ENCODE assay signal across 22 cellular contexts in the genomic region with DNA sequence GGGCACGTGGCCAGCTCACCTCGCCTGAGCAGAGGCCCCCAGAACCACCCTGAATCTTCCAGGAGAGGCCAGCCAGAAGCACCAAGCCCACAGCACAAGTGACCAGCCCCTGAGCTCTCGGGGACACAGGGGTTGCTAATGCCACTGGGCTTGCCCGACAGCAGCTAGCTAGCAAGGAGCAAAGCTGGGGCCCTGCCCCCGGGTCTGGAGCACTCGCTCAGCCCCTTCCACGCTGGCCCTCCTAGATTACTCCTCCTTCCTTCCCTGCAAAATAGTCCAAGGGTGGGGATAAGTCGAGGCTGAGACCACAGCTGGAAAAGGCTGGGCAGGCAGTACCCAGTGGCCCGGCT.
DNase-seq lines count a peak whose midpoint lies in the region; ATAC-seq, FAIRE-seq and TF ChIP-seq lines count a peak whose summit lies in the region.
"Had no signal": no experiment of that assay in that cellular context is flagged by ENCODE, and none has a peak within 500 bp of the region (broad histone marks: within the 10 kb centered on the region; RNA-seq: fewer than 3 reads in every experiment).

No MANE protein-coding gene starts in this region.

- no peaks in the 10 kb centered on the region for H4K20me1 ChIP-seq in IMR-90 (ENCODE audit: insufficient read depth, low read length)

- peak overlapping the region; percentile 98 for H2AK5ac ChIP-seq in IMR-90 (ENCODE audit: low read depth, low read length)

- H3K27me3 ChIP-seq in ACC112 (ENCODE audit: insufficient read depth, low read length) (no peaks in the 10 kb centered on the region), IMR-90 (ENCODE audit: control insufficient read depth, insufficient read depth, low read length) (no peaks in the 10 kb centered on the region), skeletal muscle satellite cell (ENCODE audit: control insufficient read depth, insufficient read depth, low read length) (no peaks in the 10 kb centered on the region)

- dilution Hi-C loops in IMR-90 (cut with HindIII; ENCODE audit: low sequenced_read_pairs, unreplicated experiment), result no loop called here

- H3K4me1 ChIP-seq in ACC112 (ENCODE audit: control insufficient read depth, insufficient read depth, low read length, unreplicated experiment) (peaks cover 88% of the 10 kb centered on the region), IMR-90 (ENCODE audit: control insufficient read depth, insufficient read depth, low read length) (peaks cover 76% of the 10 kb centered on the region), kidney (ENCODE audit: control insufficient read depth in 1 of 2, insufficient read depth in 1 of 2, low read depth in 1 of 2, low read length in 2 of 2) (peaks cover 0 to 6% of the 10 kb centered on the region in 2 donors), skeletal muscle satellite cell (ENCODE audit: control insufficient read depth, insufficient read depth, low read length) (peaks cover 91% of the 10 kb centered on the region)
- H3K4me1 ChIP-seq: Caco-2 had no signal

- H3K9ac ChIP-seq in IMR-90 (ENCODE audit: low read depth, low read length) (peak overlapping the region; percentile 30; the same call in 1 of the 2 replicates), kidney (ENCODE audit: low read length in 2 of 2) (no peak overlapping the region), skeletal muscle satellite cell (ENCODE audit: low read depth, low read length) (peak overlapping the region; percentile 70)

- TF ChIP-seq CTCF in IMR-90 (conservative IDR thresholded peaks at IDR 0.05; ENCODE audit: low read depth, low read length) (no peak), kidney (IDR thresholded peaks at IDR 0.05; ENCODE audit: borderline replicate concordance, extremely low read depth, insufficient read depth) (no peak)

- H3K9me3 ChIP-seq in IMR-90 (ENCODE audit: control insufficient read depth, insufficient read depth, low read length) (no peaks in the 10 kb centered on the region), kidney (ENCODE audit: control insufficient read depth in 1 of 2, low read length in 2 of 2) (no peaks in the 10 kb centered on the region), skeletal muscle satellite cell (replicated peaks; ENCODE audit: low read length) (no peaks in the 10 kb centered on the region)
- H3K9me3 ChIP-seq: Caco-2, psoas muscle had no signal

- H2BK120ac ChIP-seq in IMR-90 (ENCODE audit: low read depth, low read length), result peak overlapping the region; percentile 97

- peaks cover 52% of the 10 kb centered on the region for H3K79me2 ChIP-seq in ACC112 (ENCODE audit: control insufficient read depth, insufficient read depth, low read length, unreplicated experiment)

- WGBS in IMR-90 (ENCODE audit: extremely low coverage in 2 of 2, insufficient read length in 1 of 2), 2 experiments, result 60% methylated on average over 2 of the region's 9 CpGs; no CpG with 5 or more reads in 1 of the 2 experiments

- peak overlapping the region; percentile 94; the same call in 2 of the 3 replicates for H2BK15ac ChIP-seq in IMR-90 (ENCODE audit: low read depth, low read length)

- H3K9me1 ChIP-seq in IMR-90 (ENCODE audit: insufficient read depth, low read length), result peaks cover 65% of the 10 kb centered on the region

- H2AK9ac ChIP-seq in IMR-90 (replicated peaks; ENCODE audit: low read depth, low read length, poor library complexity), result peak overlapping the region; percentile 80

- peak overlapping the region; percentile 84 for H2BK5ac ChIP-seq in IMR-90 (ENCODE audit: low read depth, low read length, poor library complexity, severe bottlenecking)

- peak overlapping the region; percentile 93 for H3K14ac ChIP-seq in IMR-90 (replicated peaks; ENCODE audit: low read depth, low read length)

- H3K4me2 ChIP-seq in IMR-90 (ENCODE audit: low read depth, low read length), result no peak overlapping the region
- H3K4me2 ChIP-seq in skeletal muscle satellite cell (ENCODE audit: low read length), result no peak overlapping the region
- H3K4me2 ChIP-seq: PC-9 had no signal

- H3K36me3 ChIP-seq in ACC112 (ENCODE audit: insufficient read depth, low read length), result peaks cover 8% of the 10 kb centered on the region; the same call in 1 of the 2 replicates
- H3K36me3 ChIP-seq in IMR-90 (ENCODE audit: control insufficient read depth, insufficient read depth, low read length), result peaks cover 6% of the 10 kb centered on the region; the same call in 1 of the 2 replicates
- H3K36me3 ChIP-seq in kidney (ENCODE audit: control insufficient read depth in 1 of 2, insufficient read depth in 2 of 2, low read length in 2 of 2), result no peaks in the 10 kb centered on the region
- peaks cover 41% of the 10 kb centered on the region for H3K36me3 ChIP-seq in skeletal muscle satellite cell (ENCODE audit: insufficient read depth, low read length)

- no TSS peak for BruUV-seq in IMR-90 (replicated peaks; lab: Mats Ljungman, UMichigan)

- no peak for DNase-seq in IMR-90
- peak; percentile 65 for DNase-seq in kidney
- DNase-seq in C1 segment of cervical spinal cord (lab: John Stamatoyannopoulos, UW), result no peak
- no peak for DNase-seq in NAMALWA (ENCODE audit: low spot score)
- DNase-seq in NCI-H2107 treated with DMSO at 0.1 percent for 48 hours (lab: John Stamatoyannopoulos, UW; ENCODE audit: unreplicated experiment), result no peak
- no peak for DNase-seq in NCI-H1105 (lab: John Stamatoyannopoulos, UW)
- DNase-seq: activated CD8-positive, alpha-beta memory T cell treated with anti-CD3 and anti-CD28 coated beads, Interleukin-2, amount 10 ng/mL, durations not matched to agents 7 days and 5 days; activated gamma-delta T cell treated with Interleukin-2 at 50 U/mL for 16 hours; cortex of kidney; mammary epithelial cell; NCI-H2107; NCI-H774; PC-9; T1000 had no signal

- peak overlapping the region; percentile 69 for H3K18ac ChIP-seq in IMR-90 (ENCODE audit: low read depth, low read length)

- H2AFZ ChIP-seq in ACC112 (ENCODE audit: low read length, unreplicated experiment) (no peak overlapping the region), IMR-90 (replicated peaks; ENCODE audit: low read length, poor library complexity) (peak overlapping the region; percentile 64)
- H2AFZ ChIP-seq: PC-9 had no signal

- H4K91ac ChIP-seq in IMR-90 (ENCODE audit: insufficient read depth, low read depth, low read length), result peak overlapping the region; percentile 96

- in situ Hi-C loops in IMR-90 (cut with MboI; ENCODE audit: low sequenced_read_pairs), result no loop called here

- peak overlapping the region; percentile 46; the same call in 1 of the 2 replicates for H3K56ac ChIP-seq in IMR-90 (ENCODE audit: extremely low read depth, insufficient read depth, low read length)

- peak overlapping the region; percentile 100 for H3K27ac ChIP-seq in ACC112 (ENCODE audit: low read depth, low read length)
- H3K27ac ChIP-seq in IMR-90 (ENCODE audit: insufficient read depth, low read length), result peak overlapping the region; percentile 93
- no peak overlapping the region for H3K27ac ChIP-seq in kidney (ENCODE audit: low read depth in 2 of 2, low read length in 2 of 2)
- H3K27ac ChIP-seq: PC-9, psoas muscle, SK-N-MC had no signal

- FAIRE-seq in kidney (lab: Jason Lieb, UNC), result no peak
- FAIRE-seq: endothelial cell of umbilical vein, frontal cortex had no signal

- H2BK20ac ChIP-seq in IMR-90 (ENCODE audit: low read depth, low read length), result peak overlapping the region; percentile 86

- peaks cover 36 to 95% of the 10 kb centered on the region in 2 experiments for H3K79me1 ChIP-seq in IMR-90 (ENCODE audit: low read depth in 1 of 2, low read length in 2 of 2)

- POLR2A ChIA-PET in IMR-90 (lab: Charles Lee; ENCODE audit: unreplicated experiment), result no interaction called here

- no peak for TF ChIP-seq POLR2A in IMR-90 (IDR thresholded peaks at IDR 0.05; ENCODE audit: low read depth, low read length)

- no peak for ATAC-seq in IMR-90 (ENCODE audit: low read depth)
- ATAC-seq: activated CD8-positive, alpha-beta memory T cell treated with anti-CD3 and anti-CD28 coated beads, Interleukin-2, amount 10 ng/mL, durations not matched to agents 7 days and 5 days; natural killer cell treated with Interleukin-12 subunit alpha and Interleukin-12 subunit beta and Interleukin-15 and Interleukin-18, amount 100 ng/mL, for 72 hours; psoas muscle had no signal

- peak overlapping the region; percentile 48 for H3K23ac ChIP-seq in IMR-90 (ENCODE audit: low read depth, low read length)

- H3K4ac ChIP-seq in IMR-90 (ENCODE audit: low read depth, low read length), result peak overlapping the region; percentile 97

- H3K4me3 ChIP-seq in ACC112 (ENCODE audit: low read depth, low read length) (no peak overlapping the region), IMR-90 (ENCODE audit: insufficient read depth, low read depth, low read length) (no peak overlapping the region), kidney (ENCODE audit: low read length in 2 of 2) (no peak overlapping the region), skeletal muscle satellite cell (ENCODE audit: low read length) (no peak overlapping the region)
- H3K4me3 ChIP-seq: PC-9, psoas muscle, SK-N-MC had no signal

- H4K5ac ChIP-seq in IMR-90 (ENCODE audit: low read depth, low read length), result peak overlapping the region; percentile 91

- CTCF ChIA-PET in IMR-90 (lab: Yijun Ruan, JAX), result no interaction called here

- intact Hi-C loops in IMR-90 (cut with micrococcal nuclease), result no loop called here
- intact Hi-C loops in kidney (cut with DNase I), result no loop called here

- peak overlapping the region; percentile 92 for H4K8ac ChIP-seq in IMR-90 (ENCODE audit: low read depth in 2 of 2, low read length in 2 of 2)

- TF ChIP-seq RAD21 in IMR-90 (IDR thresholded peaks at IDR 0.05; ENCODE audit: low read length), result no peak

TF ChIP-seq in IMR-90, 13 proteins besides CTCF, POLR2A, EP300 and RAD21:
- TF ChIP-seq RFX5 (IDR thresholded peaks at IDR 0.05; ENCODE audit: low read depth, low read length) (no peak), CEBPB (IDR thresholded peaks at IDR 0.05; ENCODE audit: low read depth, low read length) (no peak), MXI1 (IDR thresholded peaks at IDR 0.05; ENCODE audit: borderline replicate concordance, low read depth, low read length) (no peak), BHLHE40 (IDR thresholded peaks at IDR 0.05; ENCODE audit: low read depth, low read length) (no peak)
- TF ChIP-seq, protein P1, sequence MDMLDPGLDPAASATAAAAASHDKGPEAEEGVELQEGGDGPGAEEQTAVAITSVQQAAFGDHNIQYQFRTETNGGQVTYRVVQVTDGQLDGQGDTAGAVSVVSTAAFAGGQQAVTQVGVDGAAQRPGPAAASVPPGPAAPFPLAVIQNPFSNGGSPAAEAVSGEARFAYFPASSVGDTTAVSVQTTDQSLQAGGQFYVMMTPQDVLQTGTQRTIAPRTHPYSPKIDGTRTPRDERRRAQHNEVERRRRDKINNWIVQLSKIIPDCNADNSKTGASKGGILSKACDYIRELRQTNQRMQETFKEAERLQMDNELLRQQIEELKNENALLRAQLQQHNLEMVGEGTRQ (IDR thresholded peaks at IDR 0.05; ENCODE audit: low read depth, low read length), result 0 out of 2 replicates have a peak, but pooled peaks have one; percentile 39

Comparison
In these comparisons a context has a peak if more than half of its experiments do, and no peak if none do; other contexts are left out.
1. H3K27ac ChIP-seq: peak in ACC112 (single experiment) and IMR-90 (single experiment); none in kidney (0 of 2).
2. H3K9ac ChIP-seq: peak in IMR-90 (single experiment) and skeletal muscle satellite cell (single experiment); none in kidney (0 of 2).